In genomic region chr3:61685755-61686154, GRCh38 we compare ENCODE assay signal across 13 cellular contexts.
DNase-seq lines count a peak whose midpoint lies in the region; ATAC-seq and TF ChIP-seq lines count a peak whose summit lies in the region.
"Had no signal": no experiment of that assay in that cellular context is flagged by ENCODE, and none has a peak within 500 bp of the region (broad histone marks: within the 10 kb centered on the region; RNA-seq: fewer than 3 reads in every experiment).

No MANE protein-coding gene starts in this region.

- H3K27ac ChIP-seq in foreskin keratinocyte, result peak overlapping the region; percentile 54
- H3K27ac ChIP-seq in thyroid gland, result peak overlapping the region; percentile 31 to 93 (median 90)
- H3K27ac ChIP-seq: HL-60, neutrophil had no signal

- no peak for TF ChIP-seq CTCF in foreskin keratinocyte (conservative IDR thresholded peaks at IDR 0.05)
- TF ChIP-seq CTCF in thyroid gland (IDR thresholded peaks at IDR 0.05), result peak in 2 of 6 experiments; percentile 27 to 33

- TF ChIP-seq POLR2A in thyroid gland (IDR thresholded peaks at IDR 0.05), result peak in 1 of 2 donors; percentile 31

- no peaks in the 10 kb centered on the region for H3K27me3 ChIP-seq in foreskin keratinocyte
- H3K27me3 ChIP-seq in thyroid gland, result no peaks in the 10 kb centered on the region
- H3K27me3 ChIP-seq: neutrophil had no signal

- peak; percentile 60 for DNase-seq in NCI-H510A treated with DMSO at 0.1 percent for 48 hours (lab: John Stamatoyannopoulos, UW)
- no peak for DNase-seq in NCI-H510A (lab: John Stamatoyannopoulos, UW)
- peak; percentile 86 for DNase-seq in NCI-H2171 treated with DMSO at 0.1 percent for 48 hours (lab: John Stamatoyannopoulos, UW)
- DNase-seq in foreskin keratinocyte, result no peak
- DNase-seq in thyroid gland, result peak; percentile 45 to 56
- DNase-seq in occipital lobe (lab: John Stamatoyannopoulos, UW), result no peak
- DNase-seq: activated CD4-positive, alpha-beta T cell treated with anti-CD3 and anti-CD28 coated beads, Interleukin-2, amount 50 U/mL, for 4 hours; MM.1S had no signal

- H3K9me3 ChIP-seq in thyroid gland, result no peaks in the 10 kb centered on the region
- H3K9me3 ChIP-seq: neutrophil had no signal

- H3K36me3 ChIP-seq in thyroid gland, result no peaks in the 10 kb centered on the region
- H3K36me3 ChIP-seq: neutrophil had no signal

- intact Hi-C loops in thyroid gland (cut with DNase I), result no loop called here

- H3K4me1 ChIP-seq in foreskin keratinocyte (peaks cover 31% of the 10 kb centered on the region), thyroid gland (peaks cover 37 to 39% of the 10 kb centered on the region in 2 donors)

- H3K4me3 ChIP-seq in thyroid gland (replicated peaks in 1 of 3), result no peak overlapping the region

- ATAC-seq in foreskin keratinocyte, result peak; percentile 10
- no peak for ATAC-seq in HG02588 (IDR thresholded peaks at IDR 0.05; ENCODE audit: unreplicated experiment)
- no peak for ATAC-seq in GM18873 (IDR thresholded peaks at IDR 0.05; ENCODE audit: low FRiP score, unreplicated experiment)
- ATAC-seq: Panc1 had no signal

- 61 to 66% methylated on average over 9 of the region's 9 CpGs for WGBS in thyroid gland, 2 donors

Comparison
In these comparisons a context has a peak if more than half of its experiments do, and no peak if none do; other contexts are left out.
1. DNase-seq: peak in NCI-H510A treated with DMSO at 0.1 percent for 48 hours (single experiment), NCI-H2171 treated with DMSO at 0.1 percent for 48 hours (single experiment) and thyroid gland (2 of 2); none in NCI-H510A (single experiment), foreskin keratinocyte (0 of 2) and occipital lobe (single experiment).